In the genomic region with DNA sequence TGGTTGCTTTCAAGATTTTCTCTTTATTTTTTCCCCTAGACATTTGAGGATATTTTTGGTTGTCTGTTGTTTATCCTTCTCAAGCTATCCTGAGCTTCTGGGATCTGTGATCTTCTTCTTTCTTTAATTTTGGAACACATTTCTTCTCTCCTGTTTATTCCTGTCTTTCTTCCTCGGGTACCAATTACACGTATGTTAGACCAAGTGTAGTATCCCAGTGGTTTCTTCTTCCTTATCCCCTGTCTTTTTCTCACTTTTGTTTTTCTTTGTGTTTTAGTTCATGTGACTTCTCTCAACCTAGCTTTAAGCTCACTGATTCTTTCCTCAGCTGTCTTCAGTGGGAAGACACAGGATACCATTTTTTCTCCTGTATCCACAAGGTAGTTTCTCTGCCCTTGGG, we compare ENCODE assay signal across 24 cellular contexts.
"Had no signal": no experiment of that assay in that cellular context is flagged by ENCODE, and none has a peak within 500 bp of the region (broad histone marks: within the 10 kb centered on the region; RNA-seq: fewer than 3 reads in every experiment).

No MANE protein-coding gene starts in this region.

- DNase-seq: colonic mucosa; effector CD8-positive, alpha-beta T cell; endodermal cell; foreskin melanocyte; glutamatergic neuron; hypothalamus; immature natural killer cell; mucosa of descending colon; naive B cell; nucleus accumbens; psoas muscle; right cardiac atrium; spleen; stimulated activated CD4-positive, alpha-beta T cell treated with anti-CD3 and anti-CD28 coated beads, Interleukin-4, amount 100 ng/mL, for 4 hours; stimulated activated naive CD8-positive, alpha-beta T cell treated with anti-CD3 and anti-CD28 coated beads, Interleukin-15, Interleukin-2, amounts not matched to agents 100 U/mL and 50 U/mL, for 24 hours; substantia nigra; testis; tibial artery had no signal

- H3K27me3 ChIP-seq: colonic mucosa, testis, tibial artery had no signal

- H3K9me3 ChIP-seq: colonic mucosa, testis had no signal

- H3K4me3 ChIP-seq: colonic mucosa, lung, mucosa of descending colon, psoas muscle, skin epidermis, spleen, testis, tibial artery had no signal

- ATAC-seq: esophagus mucosa; left lobe of liver; mucosa of descending colon; psoas muscle; right cardiac atrium; stimulated activated memory B cell treated with anti-CD40 and anti-IgM and Interleukin-4, amounts not matched to agents 10 μg/mL and 1 μg/mL and 100 μg/mL, for 72 hours; stimulated activated naive CD8-positive, alpha-beta T cell treated with anti-CD3 and anti-CD28 coated beads, Interleukin-15, Interleukin-2, amounts not matched to agents 100 U/mL and 50 U/mL, for 24 hours had no signal

- H3K36me3 ChIP-seq: colonic mucosa, spleen, tibial artery had no signal

- H3K27ac ChIP-seq: colonic mucosa, epithelial cell of prostate, psoas muscle, skin epidermis, spleen, testis, tibial artery had no signal

- H3K4me1 ChIP-seq: colonic mucosa, psoas muscle, spleen had no signal
